In the genomic region with DNA sequence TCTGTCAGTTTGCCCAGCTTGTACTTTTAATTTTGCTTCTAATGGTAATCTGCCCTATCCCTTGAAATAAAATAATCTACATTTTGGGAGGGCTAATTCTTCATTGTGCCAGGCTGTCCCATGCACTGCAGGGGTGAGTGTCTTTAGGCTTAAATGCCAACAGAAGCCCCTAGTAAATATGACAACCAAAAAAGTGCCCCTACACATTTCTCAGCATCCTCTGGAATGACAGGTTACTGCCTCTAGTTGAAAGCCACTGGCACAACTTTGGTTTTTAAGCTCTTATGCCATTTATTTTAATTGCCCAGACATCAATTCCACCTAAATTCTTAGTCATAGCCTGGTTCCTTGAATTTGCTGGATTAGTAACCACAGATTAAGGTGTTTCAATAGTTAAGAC, we compare ENCODE assay signal across 11 cellular contexts.
DNase-seq lines count a peak whose midpoint lies in the region; ATAC-seq, FAIRE-seq and TF ChIP-seq lines count a peak whose summit lies in the region.
"Had no signal": no experiment of that assay in that cellular context is flagged by ENCODE, and none has a peak within 500 bp of the region (broad histone marks: within the 10 kb centered on the region; RNA-seq: fewer than 3 reads in every experiment).

No MANE protein-coding gene starts in this region.

- H3K27me3 ChIP-seq in Loucy (ENCODE audit: insufficient read depth, low read length, poor library complexity, severe bottlenecking) = no peaks in the 10 kb centered on the region
- no peaks in the 10 kb centered on the region for H3K27me3 ChIP-seq in parathyroid adenoma (ENCODE audit: control insufficient read depth, insufficient read depth, low read length)
- H3K27me3 ChIP-seq: upper lobe of left lung had no signal

- no peak overlapping the region for H3K27ac ChIP-seq in parathyroid adenoma

- peaks cover 46% of the 10 kb centered on the region for H4K20me1 ChIP-seq in Loucy (ENCODE audit: insufficient read depth, low read length, poor library complexity, severe bottlenecking)

- H3K79me2 ChIP-seq in Loucy (ENCODE audit: insufficient read depth, low read length) = peaks cover 62% of the 10 kb centered on the region
- peaks cover 30% of the 10 kb centered on the region for H3K79me2 ChIP-seq in parathyroid adenoma

- peaks cover 52% of the 10 kb centered on the region for H3K4me1 ChIP-seq in Loucy (ENCODE audit: insufficient read depth, low read length, poor library complexity, severe bottlenecking)
- peaks cover 20% of the 10 kb centered on the region for H3K4me1 ChIP-seq in parathyroid adenoma

- TF ChIP-seq CTCF in Loucy (conservative IDR thresholded peaks at IDR 0.05; ENCODE audit: low read length) = no peak
- TF ChIP-seq CTCF in parathyroid adenoma (IDR thresholded peaks at IDR 0.05) = no peak

- H3K9me3 ChIP-seq in Loucy (ENCODE audit: insufficient read depth, low read depth, low read length) = no peaks in the 10 kb centered on the region
- no peaks in the 10 kb centered on the region for H3K9me3 ChIP-seq in parathyroid adenoma (ENCODE audit: control insufficient read depth, low read length)
- H3K9me3 ChIP-seq: upper lobe of left lung had no signal

- H3K9ac ChIP-seq in Loucy (ENCODE audit: low read depth, low read length, poor library complexity, severe bottlenecking) = peak overlapping the region; percentile 97
- H3K9ac ChIP-seq in parathyroid adenoma = no peak overlapping the region

- H3K4me2 ChIP-seq in Loucy (ENCODE audit: low read depth, low read length, poor library complexity, severe bottlenecking) (peak overlapping the region; percentile 89), parathyroid adenoma (ENCODE audit: low read length) (peak overlapping the region; percentile 37)

- no peaks in the 10 kb centered on the region for H3F3A ChIP-seq in Loucy (ENCODE audit: low read depth)

- no peak for ATAC-seq in HG02885 (IDR thresholded peaks at IDR 0.05; ENCODE audit: poor library complexity, unreplicated experiment)
- no peak for ATAC-seq in GM21723 (IDR thresholded peaks at IDR 0.05; ENCODE audit: unreplicated experiment)

- H3K9me2 ChIP-seq in Loucy (replicated peaks; ENCODE audit: low read depth, low read length) = no peaks in the 10 kb centered on the region

- DNase-seq in erythroblast (lab: John Stamatoyannopoulos, UW) (no peak), RCC 7860 (ENCODE audit: low spot score) (no peak), HuH-7.5 (ENCODE audit: low spot score) (no peak)
- DNase-seq: kidney glomerular epithelial cell, upper lobe of left lung had no signal

- H3K4me3 ChIP-seq in GM08714 (ENCODE audit: low read length) = peak overlapping the region; percentile 96
- peak overlapping the region; percentile 81 for H3K4me3 ChIP-seq in Loucy (ENCODE audit: low read length, poor library complexity, severe bottlenecking)
- no peak overlapping the region for H3K4me3 ChIP-seq in parathyroid adenoma (ENCODE audit: low read depth, low read length)

- H3K36me3 ChIP-seq in Loucy (ENCODE audit: insufficient read depth, low read length) = peaks cover 15% of the 10 kb centered on the region; the same call in 1 of the 2 replicates
- H3K36me3 ChIP-seq in parathyroid adenoma (ENCODE audit: control insufficient read depth, insufficient read depth, low read length) = no peaks in the 10 kb centered on the region

- H2AFZ ChIP-seq in Loucy (ENCODE audit: low read length) (no peak overlapping the region), parathyroid adenoma (no peak overlapping the region)

- no peak for FAIRE-seq in RCC 7860 (lab: Jason Lieb, UNC)
- FAIRE-seq: G401.6 had no signal

- TF ChIP-seq POLR2A in erythroblast (IDR thresholded peaks at IDR 0.05; ENCODE audit: low read length) = peak; percentile 6
